Comparison of ENCODE assay signal across 2 cellular contexts in the genomic region with DNA sequence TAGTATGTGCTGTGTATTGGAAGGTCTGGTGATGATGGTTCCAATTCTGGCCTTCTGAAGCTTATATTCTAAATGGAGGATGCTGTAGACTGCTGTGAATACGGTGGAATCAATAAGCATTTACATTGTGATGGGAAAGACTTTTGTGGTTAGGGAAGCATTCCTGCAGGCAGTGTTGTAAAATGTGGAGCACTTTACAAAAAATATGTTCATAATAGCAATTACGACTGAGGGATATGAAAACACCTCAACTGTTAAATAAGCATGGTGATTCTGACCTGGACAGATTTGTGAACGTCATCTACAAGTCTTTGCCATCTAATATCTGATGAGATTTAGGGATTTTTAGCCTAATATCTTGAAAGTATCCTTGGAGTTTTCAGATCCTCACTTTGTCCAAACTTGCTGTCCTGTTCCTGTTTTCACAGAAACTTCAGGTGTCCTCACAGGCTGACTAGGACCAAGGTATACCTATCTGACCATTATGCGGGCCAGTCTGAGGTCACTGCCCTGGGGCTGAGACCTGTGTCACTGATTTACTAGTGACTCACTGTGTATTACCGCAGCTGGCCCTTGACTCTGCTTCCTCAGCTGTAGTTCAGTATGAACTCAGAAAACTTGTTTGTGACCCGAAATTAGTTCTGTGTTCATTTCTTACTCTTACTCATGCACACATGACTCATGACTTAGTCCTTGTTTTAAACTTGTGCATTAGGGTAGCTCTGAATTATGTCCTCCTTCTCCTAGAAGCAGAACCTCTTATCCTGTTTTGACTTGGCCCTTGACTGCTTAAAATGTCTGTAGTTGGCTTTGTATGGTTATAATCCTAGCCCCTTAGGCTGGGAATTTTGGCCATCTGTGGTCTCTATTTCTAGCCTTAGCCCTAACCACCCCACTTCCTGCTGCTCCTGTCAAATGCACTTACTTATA.
TF ChIP-seq lines count a peak whose summit lies in the region.

No MANE protein-coding gene starts in this region.

TF ChIP-seq in GM23338, 12 proteins besides CTCF, POLR2A, EP300 and RAD21 (continued from another document):
- TF ChIP-seq, protein P1, sequence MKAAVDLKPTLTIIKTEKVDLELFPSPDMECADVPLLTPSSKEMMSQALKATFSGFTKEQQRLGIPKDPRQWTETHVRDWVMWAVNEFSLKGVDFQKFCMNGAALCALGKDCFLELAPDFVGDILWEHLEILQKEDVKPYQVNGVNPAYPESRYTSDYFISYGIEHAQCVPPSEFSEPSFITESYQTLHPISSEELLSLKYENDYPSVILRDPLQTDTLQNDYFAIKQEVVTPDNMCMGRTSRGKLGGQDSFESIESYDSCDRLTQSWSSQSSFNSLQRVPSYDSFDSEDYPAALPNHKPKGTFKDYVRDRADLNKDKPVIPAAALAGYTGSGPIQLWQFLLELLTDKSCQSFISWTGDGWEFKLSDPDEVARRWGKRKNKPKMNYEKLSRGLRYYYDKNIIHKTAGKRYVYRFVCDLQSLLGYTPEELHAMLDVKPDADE (IDR thresholded peaks at IDR 0.05): no peak
- TF ChIP-seq, protein P2, sequence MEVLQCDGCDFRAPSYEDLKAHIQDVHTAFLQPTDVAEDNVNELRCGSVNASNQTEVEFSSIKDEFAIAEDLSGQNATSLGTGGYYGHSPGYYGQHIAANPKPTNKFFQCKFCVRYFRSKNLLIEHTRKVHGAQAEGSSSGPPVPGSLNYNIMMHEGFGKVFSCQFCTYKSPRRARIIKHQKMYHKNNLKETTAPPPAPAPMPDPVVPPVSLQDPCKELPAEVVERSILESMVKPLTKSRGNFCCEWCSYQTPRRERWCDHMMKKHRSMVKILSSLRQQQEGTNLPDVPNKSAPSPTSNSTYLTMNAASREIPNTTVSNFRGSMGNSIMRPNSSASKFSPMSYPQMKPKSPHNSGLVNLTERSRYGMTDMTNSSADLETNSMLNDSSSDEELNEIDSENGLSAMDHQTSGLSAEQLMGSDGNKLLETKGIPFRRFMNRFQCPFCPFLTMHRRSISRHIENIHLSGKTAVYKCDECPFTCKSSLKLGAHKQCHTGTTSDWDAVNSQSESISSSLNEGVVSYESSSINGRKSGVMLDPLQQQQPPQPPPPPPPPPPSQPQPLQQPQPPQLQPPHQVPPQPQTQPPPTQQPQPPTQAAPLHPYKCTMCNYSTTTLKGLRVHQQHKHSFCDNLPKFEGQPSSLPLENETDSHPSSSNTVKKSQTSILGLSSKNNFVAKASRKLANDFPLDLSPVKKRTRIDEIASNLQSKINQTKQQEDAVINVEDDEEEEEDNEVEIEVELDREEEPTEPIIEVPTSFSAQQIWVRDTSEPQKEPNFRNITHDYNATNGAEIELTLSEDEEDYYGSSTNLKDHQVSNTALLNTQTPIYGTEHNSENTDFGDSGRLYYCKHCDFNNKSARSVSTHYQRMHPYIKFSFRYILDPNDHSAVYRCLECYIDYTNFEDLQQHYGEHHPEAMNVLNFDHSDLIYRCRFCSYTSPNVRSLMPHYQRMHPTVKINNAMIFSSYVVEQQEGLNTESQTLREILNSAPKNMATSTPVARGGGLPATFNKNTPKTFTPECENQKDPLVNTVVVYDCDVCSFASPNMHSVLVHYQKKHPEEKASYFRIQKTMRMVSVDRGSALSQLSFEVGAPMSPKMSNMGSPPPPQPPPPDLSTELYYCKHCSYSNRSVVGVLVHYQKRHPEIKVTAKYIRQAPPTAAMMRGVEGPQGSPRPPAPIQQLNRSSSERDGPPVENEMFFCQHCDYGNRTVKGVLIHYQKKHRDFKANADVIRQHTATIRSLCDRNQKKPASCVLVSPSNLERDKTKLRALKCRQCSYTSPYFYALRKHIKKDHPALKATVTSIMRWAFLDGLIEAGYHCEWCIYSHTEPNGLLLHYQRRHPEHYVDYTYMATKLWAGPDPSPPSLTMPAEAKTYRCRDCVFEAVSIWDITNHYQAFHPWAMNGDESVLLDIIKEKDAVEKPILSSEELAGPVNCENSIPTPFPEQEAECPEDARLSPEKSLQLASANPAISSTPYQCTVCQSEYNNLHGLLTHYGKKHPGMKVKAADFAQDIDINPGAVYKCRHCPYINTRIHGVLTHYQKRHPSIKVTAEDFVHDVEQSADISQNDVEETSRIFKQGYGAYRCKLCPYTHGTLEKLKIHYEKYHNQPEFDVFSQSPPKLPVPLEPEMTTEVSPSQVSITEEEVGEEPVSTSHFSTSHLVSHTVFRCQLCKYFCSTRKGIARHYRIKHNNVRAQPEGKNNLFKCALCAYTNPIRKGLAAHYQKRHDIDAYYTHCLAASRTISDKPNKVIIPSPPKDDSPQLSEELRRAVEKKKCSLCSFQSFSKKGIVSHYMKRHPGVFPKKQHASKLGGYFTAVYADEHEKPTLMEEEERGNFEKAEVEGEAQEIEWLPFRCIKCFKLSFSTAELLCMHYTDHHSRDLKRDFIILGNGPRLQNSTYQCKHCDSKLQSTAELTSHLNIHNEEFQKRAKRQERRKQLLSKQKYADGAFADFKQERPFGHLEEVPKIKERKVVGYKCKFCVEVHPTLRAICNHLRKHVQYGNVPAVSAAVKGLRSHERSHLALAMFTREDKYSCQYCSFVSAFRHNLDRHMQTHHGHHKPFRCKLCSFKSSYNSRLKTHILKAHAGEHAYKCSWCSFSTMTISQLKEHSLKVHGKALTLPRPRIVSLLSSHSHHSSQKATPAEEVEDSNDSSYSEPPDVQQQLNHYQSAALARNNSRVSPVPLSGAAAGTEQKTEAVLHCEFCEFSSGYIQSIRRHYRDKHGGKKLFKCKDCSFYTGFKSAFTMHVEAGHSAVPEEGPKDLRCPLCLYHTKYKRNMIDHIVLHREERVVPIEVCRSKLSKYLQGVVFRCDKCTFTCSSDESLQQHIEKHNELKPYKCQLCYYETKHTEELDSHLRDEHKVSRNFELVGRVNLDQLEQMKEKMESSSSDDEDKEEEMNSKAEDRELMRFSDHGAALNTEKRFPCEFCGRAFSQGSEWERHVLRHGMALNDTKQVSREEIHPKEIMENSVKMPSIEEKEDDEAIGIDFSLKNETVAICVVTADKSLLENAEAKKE (CRISPR knock-in tag; IDR thresholded peaks at IDR 0.05): no peak
- TF ChIP-seq NANOG (IDR thresholded peaks at IDR 0.05; ENCODE audit: borderline replicate concordance): no peak
- no peak for TF ChIP-seq STAT1 (IDR thresholded peaks at IDR 0.05; ENCODE audit: unreplicated experiment)
- TF ChIP-seq JUNB (IDR thresholded peaks at IDR 0.05; ENCODE audit: unreplicated experiment): no peak
- no peak for TF ChIP-seq ZNF331 (CRISPR knock-in tag; IDR thresholded peaks at IDR 0.05; ENCODE audit: low read depth)
- no peak for TF ChIP-seq CREB1 (CRISPR knock-in tag; IDR thresholded peaks at IDR 0.05; ENCODE audit: low read depth)
- no peak for TF ChIP-seq EZH2 (IDR thresholded peaks at IDR 0.05; ENCODE audit: low read depth, unreplicated experiment)
- TF ChIP-seq POLR2AphosphoS5 (IDR thresholded peaks at IDR 0.05; ENCODE audit: low read depth): no peak

TF ChIP-seq in K562, 482 proteins besides CTCF, POLR2A, EP300 and RAD21 (continued from another document and continues in another):
- TF ChIP-seq JUN (IDR thresholded peaks at IDR 0.05; ENCODE audit: borderline replicate concordance, low read depth, low read length): peak; percentile 86
- TF ChIP-seq JUN (CRISPR knock-in tag; IDR thresholded peaks at IDR 0.05; ENCODE audit: borderline replicate concordance): no peak
- TF ChIP-seq, protein P3, sequence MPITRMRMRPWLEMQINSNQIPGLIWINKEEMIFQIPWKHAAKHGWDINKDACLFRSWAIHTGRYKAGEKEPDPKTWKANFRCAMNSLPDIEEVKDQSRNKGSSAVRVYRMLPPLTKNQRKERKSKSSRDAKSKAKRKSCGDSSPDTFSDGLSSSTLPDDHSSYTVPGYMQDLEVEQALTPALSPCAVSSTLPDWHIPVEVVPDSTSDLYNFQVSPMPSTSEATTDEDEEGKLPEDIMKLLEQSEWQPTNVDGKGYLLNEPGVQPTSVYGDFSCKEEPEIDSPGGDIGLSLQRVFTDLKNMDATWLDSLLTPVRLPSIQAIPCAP (CRISPR knock-in tag; IDR thresholded peaks at IDR 0.05; ENCODE audit: borderline replicate concordance): no peak
- TF ChIP-seq KLF6 (CRISPR knock-in tag; IDR thresholded peaks at IDR 0.05; ENCODE audit: borderline replicate concordance): no peak
- TF ChIP-seq DPF2 (IDR thresholded peaks at IDR 0.05): peak; percentile 56; the same call in 1 of the 2 replicates
- TF ChIP-seq CBFA2T2 (conservative IDR thresholded peaks at IDR 0.05): peak; percentile 47
- peak in 1 of 2 experiments; percentile 34; a peak in 1 of 4 replicates for TF ChIP-seq FOXK2 (conservative IDR thresholded peaks at IDR 0.05 in 1 of 2, IDR thresholded peaks at IDR 0.05 in 1 of 2; ENCODE audit: low read depth in 2 of 2)
- TF ChIP-seq ZNF197 (CRISPR knock-in tag; IDR thresholded peaks at IDR 0.05; ENCODE audit: low read depth): no peak
- TF ChIP-seq HDAC1 (IDR thresholded peaks at IDR 0.05): 0 out of 4 replicates have a peak, but pooled peaks of 1 of the 2 experiments have one; percentile 19
- no peak for TF ChIP-seq PHF20 (IDR thresholded peaks at IDR 0.05; ENCODE audit: partially characterized antibody)
- TF ChIP-seq, protein P4, sequence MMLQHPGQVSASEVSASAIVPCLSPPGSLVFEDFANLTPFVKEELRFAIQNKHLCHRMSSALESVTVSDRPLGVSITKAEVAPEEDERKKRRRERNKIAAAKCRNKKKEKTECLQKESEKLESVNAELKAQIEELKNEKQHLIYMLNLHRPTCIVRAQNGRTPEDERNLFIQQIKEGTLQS (IDR thresholded peaks at IDR 0.05): peak; percentile 92
- TF ChIP-seq, protein P4 (CRISPR knock-in tag; conservative IDR thresholded peaks at IDR 0.05): no peak
- no peak for TF ChIP-seq NR1H2 (CRISPR knock-in tag; IDR thresholded peaks at IDR 0.05)
- no peak for TF ChIP-seq THRAP3 (IDR thresholded peaks at IDR 0.05; ENCODE audit: borderline replicate concordance)
- no peak for TF ChIP-seq NFXL1 (CRISPR knock-in tag; IDR thresholded peaks at IDR 0.05)
- TF ChIP-seq ZKSCAN1 (IDR thresholded peaks at IDR 0.05; ENCODE audit: low read depth, low read length): no peak
- TF ChIP-seq JUNB (CRISPR knock-in tag; conservative IDR thresholded peaks at IDR 0.05): no peak
- no peak for TF ChIP-seq ERF (CRISPR knock-in tag; IDR thresholded peaks at IDR 0.05)
- TF ChIP-seq KHSRP (IDR thresholded peaks at IDR 0.05): no peak
- TF ChIP-seq CREM (IDR thresholded peaks at IDR 0.05; ENCODE audit: low read depth): 0 out of 2 replicates have a peak, but pooled peaks have one; percentile 32
- TF ChIP-seq, protein P5, sequence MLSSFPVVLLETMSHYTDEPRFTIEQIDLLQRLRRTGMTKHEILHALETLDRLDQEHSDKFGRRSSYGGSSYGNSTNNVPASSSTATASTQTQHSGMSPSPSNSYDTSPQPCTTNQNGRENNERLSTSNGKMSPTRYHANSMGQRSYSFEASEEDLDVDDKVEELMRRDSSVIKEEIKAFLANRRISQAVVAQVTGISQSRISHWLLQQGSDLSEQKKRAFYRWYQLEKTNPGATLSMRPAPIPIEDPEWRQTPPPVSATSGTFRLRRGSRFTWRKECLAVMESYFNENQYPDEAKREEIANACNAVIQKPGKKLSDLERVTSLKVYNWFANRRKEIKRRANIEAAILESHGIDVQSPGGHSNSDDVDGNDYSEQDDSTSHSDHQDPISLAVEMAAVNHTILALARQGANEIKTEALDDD (IDR thresholded peaks at IDR 0.05): peak; percentile 73; the same call in 1 of the 2 replicates
- TF ChIP-seq GATA2 (CRISPR knock-in tag; IDR thresholded peaks at IDR 0.05): no peak
- TF ChIP-seq ZSCAN32 (CRISPR knock-in tag; IDR thresholded peaks at IDR 0.05): no peak
- TF ChIP-seq TEAD2 (tag; IDR thresholded peaks at IDR 0.05): no peak
- no peak for TF ChIP-seq C11orf30 (IDR thresholded peaks at IDR 0.05; ENCODE audit: low read depth)
- TF ChIP-seq CSDE1 (IDR thresholded peaks at IDR 0.05): no peak
- no peak for TF ChIP-seq HLTF (IDR thresholded peaks at IDR 0.05)
- no peak for TF ChIP-seq ZEB2 (IDR thresholded peaks at IDR 0.05)
- TF ChIP-seq, protein P6, sequence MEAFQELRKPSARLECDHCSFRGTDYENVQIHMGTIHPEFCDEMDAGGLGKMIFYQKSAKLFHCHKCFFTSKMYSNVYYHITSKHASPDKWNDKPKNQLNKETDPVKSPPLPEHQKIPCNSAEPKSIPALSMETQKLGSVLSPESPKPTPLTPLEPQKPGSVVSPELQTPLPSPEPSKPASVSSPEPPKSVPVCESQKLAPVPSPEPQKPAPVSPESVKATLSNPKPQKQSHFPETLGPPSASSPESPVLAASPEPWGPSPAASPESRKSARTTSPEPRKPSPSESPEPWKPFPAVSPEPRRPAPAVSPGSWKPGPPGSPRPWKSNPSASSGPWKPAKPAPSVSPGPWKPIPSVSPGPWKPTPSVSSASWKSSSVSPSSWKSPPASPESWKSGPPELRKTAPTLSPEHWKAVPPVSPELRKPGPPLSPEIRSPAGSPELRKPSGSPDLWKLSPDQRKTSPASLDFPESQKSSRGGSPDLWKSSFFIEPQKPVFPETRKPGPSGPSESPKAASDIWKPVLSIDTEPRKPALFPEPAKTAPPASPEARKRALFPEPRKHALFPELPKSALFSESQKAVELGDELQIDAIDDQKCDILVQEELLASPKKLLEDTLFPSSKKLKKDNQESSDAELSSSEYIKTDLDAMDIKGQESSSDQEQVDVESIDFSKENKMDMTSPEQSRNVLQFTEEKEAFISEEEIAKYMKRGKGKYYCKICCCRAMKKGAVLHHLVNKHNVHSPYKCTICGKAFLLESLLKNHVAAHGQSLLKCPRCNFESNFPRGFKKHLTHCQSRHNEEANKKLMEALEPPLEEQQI (IDR thresholded peaks at IDR 0.05): no peak
- TF ChIP-seq EZH2 (IDR thresholded peaks at IDR 0.05; ENCODE audit: borderline replicate concordance, low read depth, low read length): no peak
